20 cellular contexts compared by ENCODE assay signal in genomic region chr15:67547064-67547463, GRCh38.
"Had no signal": no experiment of that assay in that cellular context is flagged by ENCODE, and none has a peak within 500 bp of the region (broad histone marks: within the 10 kb centered on the region; RNA-seq: fewer than 3 reads in every experiment).

No MANE protein-coding gene starts in this region.

- ATAC-seq: left cardiac atrium; natural killer cell; stimulated activated memory B cell treated with anti-CD40 and anti-IgM and Interleukin-4, amounts not matched to agents 10 μg/mL and 1 μg/mL and 100 μg/mL, for 72 hours had no signal

- H3K9me3 ChIP-seq: ovary, right atrium auricular region, tibial artery had no signal

- H3K27ac Mint-ChIP-seq: natural killer cell; stimulated activated memory B cell treated with anti-CD40 and anti-IgM and Interleukin-4, amounts not matched to agents 10 μg/mL and 1 μg/mL and 100 μg/mL, for 72 hours; stimulated activated naive CD8-positive, alpha-beta T cell treated with anti-CD3 and anti-CD28 coated beads, Interleukin-15, Interleukin-2, amounts not matched to agents 100 ng/mL and 50 ng/mL, for 24 hours had no signal

- DNase-seq: effector CD4-positive, alpha-beta T cell; endodermal cell; erythroblast; foreskin melanocyte; head of caudate nucleus; kidney; left cardiac atrium; mammary epithelial cell; natural killer cell; nucleus accumbens; ovary; stimulated activated CD4-positive, alpha-beta T cell treated with anti-CD3 and anti-CD28 coated beads, Interleukin-4, amount 100 ng/mL, for 1 hour; stimulated activated CD8-positive, alpha-beta memory T cell treated with anti-CD3 and anti-CD28 coated beads, Interleukin-4, amount 100 ng/mL, for 48 hours; tibial artery had no signal

- H3K27me3 Mint-ChIP-seq: stimulated activated memory B cell treated with anti-CD40 and anti-IgM and Interleukin-4, amounts not matched to agents 10 μg/mL and 1 μg/mL and 100 μg/mL, for 72 hours; stimulated activated naive CD8-positive, alpha-beta T cell treated with anti-CD3 and anti-CD28 coated beads, Interleukin-15, Interleukin-2, amounts not matched to agents 100 ng/mL and 50 ng/mL, for 24 hours had no signal

- H3K4me3 ChIP-seq: coronary artery, hepatocyte, neural progenitor cell, ovary, right atrium auricular region, tibial artery had no signal

- H3K4me3 Mint-ChIP-seq: endodermal cell; natural killer cell; neural progenitor cell; stimulated activated memory B cell treated with anti-CD40 and anti-IgM and Interleukin-4, amounts not matched to agents 10 μg/mL and 1 μg/mL and 100 μg/mL, for 72 hours; stimulated activated naive CD8-positive, alpha-beta T cell treated with anti-CD3 and anti-CD28 coated beads, Interleukin-15, Interleukin-2, amounts not matched to agents 100 ng/mL and 50 ng/mL, for 24 hours had no signal

- H3K36me3 Mint-ChIP-seq: natural killer cell had no signal

- H3K9me3 Mint-ChIP-seq: endodermal cell; natural killer cell; neural progenitor cell; stimulated activated memory B cell treated with anti-CD40 and anti-IgM and Interleukin-4, amounts not matched to agents 10 μg/mL and 1 μg/mL and 100 μg/mL, for 72 hours; stimulated activated naive CD8-positive, alpha-beta T cell treated with anti-CD3 and anti-CD28 coated beads, Interleukin-15, Interleukin-2, amounts not matched to agents 100 ng/mL and 50 ng/mL, for 24 hours had no signal

- H3K27me3 ChIP-seq: hepatocyte, neural progenitor cell, ovary, right atrium auricular region, tibial artery had no signal

- H3K36me3 ChIP-seq: ovary had no signal

- H3K27ac ChIP-seq: coronary artery, hepatocyte, neural progenitor cell, ovary, right atrium auricular region, tibial artery had no signal
